1 cellular context compared by ENCODE assay signal in genomic region chr7:48085433-48085791, GRCh38.
TF ChIP-seq lines count a peak whose summit lies in the region.

No MANE protein-coding gene starts in this region.

TF ChIP-seq in HepG2, 621 proteins besides CTCF, POLR2A, EP300 and RAD21:
- TF ChIP-seq ZNF891 (CRISPR knock-in tag; IDR thresholded peaks at IDR 0.05): no peak
